In the genomic region with DNA sequence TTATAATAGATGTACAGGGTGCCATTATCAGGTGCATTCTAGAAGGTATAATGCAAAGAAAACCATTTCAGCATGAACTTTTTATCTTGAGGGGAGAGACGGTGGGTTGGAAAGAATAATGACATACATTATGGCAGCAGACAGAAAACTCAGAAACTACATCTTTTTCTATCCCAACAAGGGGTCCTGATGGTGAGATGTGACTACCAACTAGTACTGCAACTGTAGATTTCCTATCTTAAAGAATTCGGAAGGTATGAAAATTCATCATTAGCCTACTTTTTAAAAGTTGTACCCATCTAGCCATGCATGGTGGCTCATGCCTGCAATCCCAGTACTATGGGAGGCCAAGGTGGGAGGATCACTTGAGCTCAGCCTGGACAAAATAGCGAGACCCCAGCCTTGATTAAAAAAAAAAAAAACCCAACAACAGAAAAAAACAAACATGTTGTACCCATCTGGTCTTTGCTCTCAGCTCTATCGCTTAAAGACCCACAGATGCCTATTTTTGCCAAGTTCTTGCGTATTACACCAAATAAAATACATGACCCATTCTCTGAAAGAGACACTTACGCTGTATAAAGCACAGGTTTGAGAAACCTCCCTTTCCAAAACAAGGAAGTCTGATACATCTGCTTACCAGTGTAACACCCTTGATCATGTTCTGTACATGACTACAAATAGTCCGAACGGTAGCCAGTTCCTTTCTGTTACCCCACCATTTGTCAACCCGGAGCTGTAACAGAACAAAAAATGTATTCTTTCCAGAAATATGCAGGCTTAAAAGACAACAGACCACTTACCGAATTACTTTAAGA, we compare ENCODE assay signal across 9 cellular contexts. TPM values are rescaled to one million over a fixed set of nuclear protein-coding genes. Genes with fewer than 3 reads are reported as not detected.
DNase-seq lines count a peak whose midpoint lies in the region; ATAC-seq and TF ChIP-seq lines count a peak whose summit lies in the region.
"Had no signal": no experiment of that assay in that cellular context is flagged by ENCODE, and none has a peak within 500 bp of the region (broad histone marks: within the 10 kb centered on the region; RNA-seq: fewer than 3 reads in every experiment).

No MANE protein-coding gene starts in this region.

- peaks cover 58% of the 10 kb centered on the region for H3K4me1 Mint-ChIP-seq in brain

- H3K27ac ChIP-seq in 22Rv1 (peak overlapping the region; percentile 96), HL-60 (replicated peaks) (peak overlapping the region; percentile 88)

- no peak for DNase-seq in HL-60 (ENCODE audit: low read depth in 1 of 2, low spot score in 1 of 2)
- DNase-seq in ecto neural progenitor cell (ENCODE audit: low spot score): no peak
- no peak for DNase-seq in GM19238 (ENCODE audit: insufficient read length, low spot score)
- DNase-seq in amygdala (lab: John Stamatoyannopoulos, UW): no peak

- TF ChIP-seq CTCF in 22Rv1 (IDR thresholded peaks at IDR 0.05): no peak
- TF ChIP-seq CTCF in HL-60 (IDR thresholded peaks at IDR 0.05; ENCODE audit: insufficient read depth, low read length): no peak
- TF ChIP-seq CTCF in brain (conservative IDR thresholded peaks at IDR 0.05): no peak

- ATAC-seq in GM19324 (IDR thresholded peaks at IDR 0.05; ENCODE audit: low FRiP score, unreplicated experiment): no peak

- H3K4me3 ChIP-seq in HL-60 (replicated peaks; ENCODE audit: insufficient read depth, low read length) (peak overlapping the region; percentile 68), mononuclear cell (ENCODE audit: low read length) (peak overlapping the region; percentile 83)

- peaks cover 26% of the 10 kb centered on the region for H3K4me1 ChIP-seq in mononuclear cell (ENCODE audit: insufficient read depth, low read length)

- H3K27me3 ChIP-seq in HL-60 (ENCODE audit: insufficient read depth, poor library complexity, severe bottlenecking): no peaks in the 10 kb centered on the region
- H3K27me3 ChIP-seq in mononuclear cell (ENCODE audit: insufficient read depth, low read length): no peaks in the 10 kb centered on the region

- H3K27ac Mint-ChIP-seq in brain: peak overlapping the region; percentile 30 to 100 (median 99)

- H3K9me3 ChIP-seq in mononuclear cell (ENCODE audit: low read depth, low read length): no peaks in the 10 kb centered on the region

- H3K9me3 Mint-ChIP-seq in brain: peaks cover 0 to 4% (median 0%) of the 10 kb centered on the region in 5 experiments

- peaks cover 15% of the 10 kb centered on the region for H3K27me3 Mint-ChIP-seq in brain

- H3K36me3 Mint-ChIP-seq in brain: peaks cover 69% of the 10 kb centered on the region

- peak overlapping the region; percentile 97 to 99 (median 98) for H3K4me3 Mint-ChIP-seq in brain

RNA-seq across cellular contexts. Expression of a gene that starts 1.6 kb away (rescaled TPM):
- 3,267 TPM for polyA plus RNA-seq in brain (ENCODE audit: insufficient read depth, low read depth, low replicate concordance)
- 4,269 TPM for total RNA-seq in mononuclear cell

RNA-seq across cellular contexts. Expression of a gene that starts 1.7 kb away (rescaled TPM):
- polyA plus RNA-seq in brain (ENCODE audit: insufficient read depth, low read depth, low replicate concordance): 10.6 TPM
- 8.5 TPM for total RNA-seq in mononuclear cell

RNA-seq across cellular contexts. Expression of a gene that starts 50.4 kb away (rescaled TPM):
- not detected for polyA plus RNA-seq in brain (ENCODE audit: insufficient read depth, low read depth, low replicate concordance)
- under 0.01 TPM for total RNA-seq in mononuclear cell
- total RNA-seq: HT1080 had no signal
